In genomic region chr6:47455533-47456209, GRCh38 we compare ENCODE assay signal across 12 cellular contexts. TPM values are rescaled to one million over a fixed set of nuclear protein-coding genes. Genes with fewer than 3 reads are reported as not detected.
DNase-seq lines count a peak whose midpoint lies in the region; ATAC-seq, FAIRE-seq and TF ChIP-seq lines count a peak whose summit lies in the region.
"Had no signal": no experiment of that assay in that cellular context is flagged by ENCODE, and none has a peak within 500 bp of the region (broad histone marks: within the 10 kb centered on the region; RNA-seq: fewer than 3 reads in every experiment).

No MANE protein-coding gene starts in this region.

- no peaks in the 10 kb centered on the region for H3K36me3 ChIP-seq in uterus

- no peak overlapping the region for H3K27ac ChIP-seq in uterus

- no peak for FAIRE-seq in D721Med (lab: Jason Lieb, UNC)

- TF ChIP-seq CTCF in D721Med (IDR thresholded peaks at IDR 0.05; ENCODE audit: insufficient read depth, missing control alignments): no peak
- no peak for TF ChIP-seq CTCF in uterus (IDR thresholded peaks at IDR 0.05)

- intact Hi-C loops in uterus (cut with DNase I; ENCODE audit: low total_unique reads): no loop called here

- ATAC-seq in GM18858 (IDR thresholded peaks at IDR 0.05; ENCODE audit: unreplicated experiment) (peak; percentile 80), GM21515 (IDR thresholded peaks at IDR 0.05; ENCODE audit: unreplicated experiment) (peak; percentile 80), HG03196 (IDR thresholded peaks at IDR 0.05; ENCODE audit: unreplicated experiment) (peak; percentile 60)
- ATAC-seq: left colon had no signal

- TF ChIP-seq POLR2A in uterus (IDR thresholded peaks at IDR 0.05): no peak

- H3K27me3 ChIP-seq in uterus: no peaks in the 10 kb centered on the region

- no peaks in the 10 kb centered on the region for H3K9me3 ChIP-seq in uterus

- H3K4me1 ChIP-seq in uterus: no peaks in the 10 kb centered on the region

- H3K4me3 ChIP-seq in uterus: no peak overlapping the region

- DNase-seq in cerebellar cortex (ENCODE audit: low spot score) (peak; percentile 34), NOMO-1 treated with DMSO at 0.1 percent for 48 hours (lab: John Stamatoyannopoulos, UW; ENCODE audit: unreplicated experiment) (no peak), D721Med (ENCODE audit: insufficient read length, low spot score) (no peak), uterus (no peak), NCI-H524 (lab: John Stamatoyannopoulos, UW) (no peak)
- DNase-seq: DND-41, left colon, NCI-H510A treated with DMSO at 0.1 percent for 48 hours, retina had no signal

RNA-seq across cellular contexts. Expression of gene CD2AP, which starts 21.9 kb away (rescaled TPM):
- 10 to 100 TPM; 11.0 to 63.9 (median 24.3) TPM for total RNA-seq in uterus
